Comparison of ENCODE assay signal across 18 cellular contexts in the genomic region with DNA sequence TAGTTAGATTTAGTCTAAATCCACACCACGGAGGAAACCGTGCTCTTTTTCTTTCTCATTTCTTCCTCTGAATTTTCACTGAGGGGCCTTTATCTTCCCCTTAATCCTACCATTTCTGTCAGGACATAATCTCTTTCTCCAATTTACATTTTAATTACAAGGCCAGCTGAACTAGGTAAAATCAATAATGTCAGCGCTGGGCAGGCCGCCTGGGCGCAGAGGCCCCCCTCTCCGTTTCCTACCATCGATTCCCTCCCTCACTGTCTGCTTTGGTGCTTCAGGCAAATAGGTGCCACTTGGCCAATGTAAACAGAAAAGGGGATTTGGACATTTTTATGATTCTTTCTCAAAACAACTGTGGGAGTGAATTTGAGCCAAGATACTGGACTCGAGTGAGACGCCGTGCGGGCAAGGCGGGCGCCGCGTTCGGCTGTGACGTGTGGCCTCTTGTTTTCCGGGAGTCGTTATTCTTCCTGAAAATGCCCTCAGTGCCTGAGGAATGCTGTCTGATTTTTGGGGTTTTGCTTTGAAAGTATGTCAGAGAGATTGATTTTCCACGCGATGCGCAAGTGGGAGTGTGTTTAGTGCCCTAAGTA. TPM values are rescaled to one million over a fixed set of nuclear protein-coding genes. Genes with fewer than 3 reads are reported as not detected.
"Had no signal": no experiment of that assay in that cellular context is flagged by ENCODE, and none has a peak within 500 bp of the region (broad histone marks: within the 10 kb centered on the region; RNA-seq: fewer than 3 reads in every experiment).

No MANE protein-coding gene starts in this region.

- H3K27ac ChIP-seq: ascending aorta, psoas muscle, sigmoid colon, spleen, suprapubic skin had no signal

- H3K27me3 ChIP-seq: ascending aorta, sigmoid colon, spleen, suprapubic skin had no signal

- H3K4me3 ChIP-seq: ascending aorta, mucosa of descending colon, psoas muscle, sigmoid colon, spleen, suprapubic skin had no signal

- ATAC-seq: activated naive CD8-positive, alpha-beta T cell treated with anti-CD3 and anti-CD28 coated beads, Interleukin-2, amount 50 U/mL, for 24 hours; mucosa of descending colon; naive thymus-derived CD4-positive, alpha-beta T cell; psoas muscle; SK-N-SH treated with all-trans-retinoic acid at 6 μM for 48 hours had no signal

- H3K4me1 ChIP-seq: ascending aorta, psoas muscle, sigmoid colon, spleen had no signal

- H3K9me3 ChIP-seq: ascending aorta, mucosa of descending colon, psoas muscle, sigmoid colon, spleen, suprapubic skin had no signal

- DNase-seq: activated CD4-positive, alpha-beta T cell treated with anti-CD3 and anti-CD28 coated beads for 1 hour; activated CD4-positive, alpha-beta T cell treated with anti-CD3 and anti-CD28 coated beads, Interleukin-2, amount 50 U/mL, for 48 hours; activated naive CD4-positive, alpha-beta T cell treated with anti-CD3 and anti-CD28 coated beads for 36 hours; activated naive CD8-positive, alpha-beta T cell treated with anti-CD3 and anti-CD28 coated beads, Interleukin-2, amount 50 U/mL, for 24 hours; hypothalamus; nucleus accumbens had no signal

RNA-seq across cellular contexts. Expression of a gene that starts 36.7 kb away (rescaled TPM):
- total RNA-seq: activated naive CD4-positive, alpha-beta T cell treated with anti-CD3 and anti-CD28 coated beads for 36 hours; activated T-helper 2 cell treated with anti-CD3 and anti-CD28 coated beads, Interferon-gamma antibody, Interleukin-2, Interleukin-4, amounts not matched to agents 10 μg/mL and 5 μg/mL and 100 μg/mL, durations not matched to agents 14 hours and 24 hours and 36 hours; ascending aorta; glomerular endothelial cell; kidney epithelial cell; mucosa of descending colon; naive thymus-derived CD4-positive, alpha-beta T cell; psoas muscle; sigmoid colon; spleen; suprapubic skin; T-helper 1 cell treated with Interleukin-12 subunit alpha and Interleukin-12 subunit beta and Interleukin-4 antibody, amounts not matched to agents 30 ng/mL and 1 ng/mL, for 36 hours had no signal
